8 cellular contexts compared by ENCODE assay signal in genomic region chr19:11506101-11506555, GRCh38. TPM values are rescaled to one million over a fixed set of nuclear protein-coding genes. Genes with fewer than 3 reads are reported as not detected.
DNase-seq lines count a peak whose midpoint lies in the region; ATAC-seq lines count a peak whose summit lies in the region.

No MANE protein-coding gene starts in this region.

- H3K9me3 Mint-ChIP-seq in activated T-cell treated with anti-CD3 and anti-CD28 coated beads, Interleukin-2, amount 50 U/mL, for 72 hours, result no peaks in the 10 kb centered on the region
- H3K9me3 Mint-ChIP-seq in activated T-helper 17 cell treated with anti-CD3 and anti-CD28 coated beads, Interleukin-2, amount 50 U/mL, for 72 hours, result no peaks in the 10 kb centered on the region
- H3K9me3 Mint-ChIP-seq in stimulated activated naive CD8-positive, alpha-beta T cell treated with anti-CD3 and anti-CD28 coated beads, Interleukin-15, Interleukin-2, amounts not matched to agents 100 ng/mL and 50 ng/mL, for 24 hours, result no peaks in the 10 kb centered on the region

- H3K4me3 Mint-ChIP-seq in activated T-cell treated with anti-CD3 and anti-CD28 coated beads, Interleukin-2, amount 50 U/mL, for 72 hours, result peak overlapping the region; percentile 86 to 97
- peak overlapping the region; percentile 90 for H3K4me3 Mint-ChIP-seq in activated T-helper 17 cell treated with anti-CD3 and anti-CD28 coated beads, Interleukin-2, amount 50 U/mL, for 72 hours
- H3K4me3 Mint-ChIP-seq in stimulated activated naive CD8-positive, alpha-beta T cell treated with anti-CD3 and anti-CD28 coated beads, Interleukin-15, Interleukin-2, amounts not matched to agents 100 ng/mL and 50 ng/mL, for 24 hours, result peak overlapping the region; percentile 87

- H3K27me3 Mint-ChIP-seq in activated T-cell treated with anti-CD3 and anti-CD28 coated beads, Interleukin-2, amount 50 U/mL, for 72 hours (ENCODE audit: low read depth), result no peaks in the 10 kb centered on the region
- H3K27me3 Mint-ChIP-seq in activated T-helper 17 cell treated with anti-CD3 and anti-CD28 coated beads, Interleukin-2, amount 50 U/mL, for 72 hours, result no peaks in the 10 kb centered on the region
- no peaks in the 10 kb centered on the region for H3K27me3 Mint-ChIP-seq in stimulated activated naive CD8-positive, alpha-beta T cell treated with anti-CD3 and anti-CD28 coated beads, Interleukin-15, Interleukin-2, amounts not matched to agents 100 ng/mL and 50 ng/mL, for 24 hours

- ATAC-seq in activated T-cell treated with anti-CD3 and anti-CD28 coated beads, Interleukin-2, amount 50 U/mL, for 72 hours (replicated peaks in 1 of 2), result peak; percentile 19 to 38
- ATAC-seq in HG03139 (IDR thresholded peaks at IDR 0.05; ENCODE audit: unreplicated experiment), result peak; percentile 32
- peak; percentile 33 for ATAC-seq in activated T-helper 17 cell treated with anti-CD3 and anti-CD28 coated beads, Interleukin-2, amount 50 U/mL, for 72 hours (replicated peaks)

- H3K36me3 Mint-ChIP-seq in activated T-cell treated with anti-CD3 and anti-CD28 coated beads, Interleukin-2, amount 50 U/mL, for 72 hours (ENCODE audit: insufficient read depth in 2 of 2), result peaks cover 0 to 9% of the 10 kb centered on the region in 2 donors
- H3K36me3 Mint-ChIP-seq in activated T-helper 17 cell treated with anti-CD3 and anti-CD28 coated beads, Interleukin-2, amount 50 U/mL, for 72 hours (ENCODE audit: low read depth), result peaks cover 39% of the 10 kb centered on the region
- H3K36me3 Mint-ChIP-seq in stimulated activated naive CD8-positive, alpha-beta T cell treated with anti-CD3 and anti-CD28 coated beads, Interleukin-15, Interleukin-2, amounts not matched to agents 100 ng/mL and 50 ng/mL, for 24 hours (ENCODE audit: low read depth), result peaks cover 12% of the 10 kb centered on the region

- peak overlapping the region; percentile 17 for H3K4me3 ChIP-seq in iPS-11a (ENCODE audit: low read depth, low read length)

- DNase-seq in activated T-cell treated with anti-CD3 and anti-CD28 coated beads, Interleukin-2, amount 50 U/mL, for 72 hours, result no peak
- no peak for DNase-seq in activated T-cell treated with anti-CD3 and anti-CD28 coated beads, Interleukin-2, amount 50 U/mL, for 48 hours
- DNase-seq in NCI-H1092 treated with DMSO at 0.1 percent for 48 hours (lab: John Stamatoyannopoulos, UW), result no peak
- no peak for DNase-seq in hippocampal formation (lab: John Stamatoyannopoulos, UW)

- peaks cover 27% of the 10 kb centered on the region for H3K4me1 Mint-ChIP-seq in activated T-cell treated with anti-CD3 and anti-CD28 coated beads, Interleukin-2, amount 50 U/mL, for 72 hours (ENCODE audit: low read depth)
- peaks cover 10% of the 10 kb centered on the region for H3K4me1 Mint-ChIP-seq in activated T-helper 17 cell treated with anti-CD3 and anti-CD28 coated beads, Interleukin-2, amount 50 U/mL, for 72 hours
- peaks cover 25% of the 10 kb centered on the region for H3K4me1 Mint-ChIP-seq in stimulated activated naive CD8-positive, alpha-beta T cell treated with anti-CD3 and anti-CD28 coated beads, Interleukin-15, Interleukin-2, amounts not matched to agents 100 ng/mL and 50 ng/mL, for 24 hours (ENCODE audit: low read depth)

- H3K27ac Mint-ChIP-seq in activated T-cell treated with anti-CD3 and anti-CD28 coated beads, Interleukin-2, amount 50 U/mL, for 72 hours, result peak overlapping the region; percentile 79
- H3K27ac Mint-ChIP-seq in activated T-helper 17 cell treated with anti-CD3 and anti-CD28 coated beads, Interleukin-2, amount 50 U/mL, for 72 hours, result peak overlapping the region; percentile 96
- H3K27ac Mint-ChIP-seq in stimulated activated naive CD8-positive, alpha-beta T cell treated with anti-CD3 and anti-CD28 coated beads, Interleukin-15, Interleukin-2, amounts not matched to agents 100 ng/mL and 50 ng/mL, for 24 hours, result peak overlapping the region; percentile 93

RNA-seq across cellular contexts. Expression of gene ZNF653, which starts 0.5 kb away (rescaled TPM):
- total RNA-seq in activated T-cell treated with anti-CD3 and anti-CD28 coated beads, Interleukin-2, amount 50 U/mL, for 72 hours, result 10 to 100 TPM; 10.5 to 12.3 TPM
- total RNA-seq in activated T-helper 17 cell treated with anti-CD3 and anti-CD28 coated beads, Interleukin-2, amount 50 U/mL, for 72 hours, result 10 to 100 TPM; 18.8 to 26.3 TPM

RNA-seq across cellular contexts. Expression of gene ECSIT, which starts 22.8 kb away (rescaled TPM):
- 10 to 100 TPM; 35.7 to 44.0 TPM for total RNA-seq in activated T-cell treated with anti-CD3 and anti-CD28 coated beads, Interleukin-2, amount 50 U/mL, for 72 hours
- 10 to 100 TPM; 44.2 to 53.3 TPM for total RNA-seq in activated T-helper 17 cell treated with anti-CD3 and anti-CD28 coated beads, Interleukin-2, amount 50 U/mL, for 72 hours

RNA-seq across cellular contexts. Expression of gene ELAVL3, which starts 25.3 kb away (rescaled TPM):
- total RNA-seq in activated T-cell treated with anti-CD3 and anti-CD28 coated beads, Interleukin-2, amount 50 U/mL, for 72 hours, result under 1 TPM in 1 of 2 donors, not detected in 1; 0.48 TPM
- total RNA-seq in activated T-helper 17 cell treated with anti-CD3 and anti-CD28 coated beads, Interleukin-2, amount 50 U/mL, for 72 hours, result under 1 TPM in 1 of 2 donors, not detected in 1; 0.45 TPM

RNA-seq across cellular contexts. Expression of gene CNN1, which starts 32.5 kb away (rescaled TPM):
- not detected for total RNA-seq in activated T-cell treated with anti-CD3 and anti-CD28 coated beads, Interleukin-2, amount 50 U/mL, for 72 hours
- total RNA-seq in activated T-helper 17 cell treated with anti-CD3 and anti-CD28 coated beads, Interleukin-2, amount 50 U/mL, for 72 hours, result not detected

RNA-seq across cellular contexts. Expression of gene ELOF1, which starts 52.9 kb away (rescaled TPM):
- 10 to 100 TPM; 50.8 to 50.9 TPM for total RNA-seq in activated T-cell treated with anti-CD3 and anti-CD28 coated beads, Interleukin-2, amount 50 U/mL, for 72 hours
- 10 to 100 TPM; 48.0 to 66.5 TPM for total RNA-seq in activated T-helper 17 cell treated with anti-CD3 and anti-CD28 coated beads, Interleukin-2, amount 50 U/mL, for 72 hours
